ENCODE assay signal across 13 cellular contexts in genomic region chr12:52230364-52231281, GRCh38. TPM values are rescaled to one million over a fixed set of nuclear protein-coding genes. Genes with fewer than 3 reads are reported as not detected.
DNase-seq lines count a peak whose midpoint lies in the region; ATAC-seq, FAIRE-seq and TF ChIP-seq lines count a peak whose summit lies in the region.
"Had no signal": no experiment of that assay in that cellular context is flagged by ENCODE, and none has a peak within 500 bp of the region (broad histone marks: within the 10 kb centered on the region; RNA-seq: fewer than 3 reads in every experiment).

No MANE protein-coding gene starts in this region.

- H3K27ac ChIP-seq in H1 (ENCODE audit: low read depth, low read length), result no peak overlapping the region

- H3K14ac ChIP-seq in H1 (ENCODE audit: insufficient read length), result no peak overlapping the region

- H4K5ac ChIP-seq in H1 (ENCODE audit: insufficient read length, low read depth, low read length), result no peak overlapping the region

- H3K4me1 ChIP-seq in H1 (replicated peaks in 1 of 4; ENCODE audit: control insufficient read depth in 3 of 4, insufficient read depth in 4 of 4, low read length in 3 of 4), result peaks cover 0 to 25% (median 18%) of the 10 kb centered on the region in 4 experiments; a peak in 6 of 7 replicates

- H2BK15ac ChIP-seq in H1 (ENCODE audit: low read length), result no peak overlapping the region

- peaks cover 8% of the 10 kb centered on the region; the same call in 1 of the 2 replicates for H3K23me2 ChIP-seq in H1 (ENCODE audit: low read depth, low read length)

- H2BK20ac ChIP-seq in H1 (ENCODE audit: low read length), result peak overlapping the region; percentile 32; the same call in 1 of the 2 replicates

- peaks cover 71% of the 10 kb centered on the region for H3K27me3 Mint-ChIP-seq in activated naive CD8-positive, alpha-beta T cell treated with anti-CD3 and anti-CD28 coated beads, Interleukin-2, amount 50 U/mL, for 24 hours

- 0 out of 2 replicates have a peak overlapping the region, but pooled peaks have one; percentile 71 for H2AK5ac ChIP-seq in H1 (ENCODE audit: low read depth, low read length)

- peak; percentile 85 for DNase-seq in AG08395 (ENCODE audit: low spot score)
- peak; percentile 85 for DNase-seq in LoVo (ENCODE audit: low spot score)
- no peak for DNase-seq in H1 (ENCODE audit: low read depth in 1 of 2, low spot score in 2 of 2)
- DNase-seq in mesenteric fat pad (ENCODE audit: low spot score), result peak; percentile 77
- DNase-seq in activated naive CD8-positive, alpha-beta T cell treated with anti-CD3 and anti-CD28 coated beads, Interleukin-2, amount 50 U/mL, for 24 hours, result no peak
- DNase-seq in SKM-1 treated with dmso at 0.1 percent for 144 hours (lab: John Stamatoyannopoulos, UW; ENCODE audit: unreplicated experiment), result no peak
- no peak for DNase-seq in effector CD4-positive, alpha-beta T cell
- DNase-seq: CD8-positive, alpha-beta T cell; NCI-H1436 treated with DMSO at 0.1 percent for 48 hours had no signal

- ATAC-seq in activated naive CD8-positive, alpha-beta T cell treated with anti-CD3 and anti-CD28 coated beads, Interleukin-2, amount 50 U/mL, for 24 hours, result no peak
- ATAC-seq in GM19328 (IDR thresholded peaks at IDR 0.05; ENCODE audit: unreplicated experiment), result no peak
- ATAC-seq: CD8-positive, alpha-beta T cell; stimulated activated effector memory CD8-positive, alpha-beta T cell treated with anti-CD3 and anti-CD28 coated beads, Interleukin-12 subunit alpha, Interleukin-12 subunit beta, amount 100 ng/mL, for 72 hours had no signal

- H2BK120ac ChIP-seq in H1 (replicated peaks; ENCODE audit: low read depth, low read length), result no peak overlapping the region

- CTCF ChIA-PET in H1 (lab: Charles Lee; ENCODE audit: partially characterized antibody), result interaction anchor here (0.7 to 17.6 kb wide), 15 partner anchors 10 to 131 kb away, joined by 3 to 151 read pairs (median 6); no protein-coding TSS in a partner anchor

- no peaks in the 10 kb centered on the region for H3K9me3 Mint-ChIP-seq in activated naive CD8-positive, alpha-beta T cell treated with anti-CD3 and anti-CD28 coated beads, Interleukin-2, amount 50 U/mL, for 24 hours
- H3K9me3 Mint-ChIP-seq: CD8-positive, alpha-beta T cell; stimulated activated effector memory CD8-positive, alpha-beta T cell treated with anti-CD3 and anti-CD28 coated beads, Interleukin-12 subunit alpha, Interleukin-12 subunit beta, amount 100 ng/mL, for 72 hours had no signal

- H3K4me2 ChIP-seq in H1 (ENCODE audit: insufficient read depth in 1 of 2, low read depth in 2 of 2, low read length in 2 of 2), result no peak overlapping the region; a peak in 1 of 4 replicates

- H4K8ac ChIP-seq in H1 (ENCODE audit: extremely low read depth, insufficient read depth, low read length), result peak overlapping the region; percentile 76

- TF ChIP-seq CTCF in H1 (IDR thresholded peaks at IDR 0.05; ENCODE audit: control extremely low read depth in 1 of 3, insufficient read depth in 1 of 3, low read depth in 1 of 3, low read length in 3 of 3), result no peak

- POLR2A ChIA-PET in H1 (lab: Charles Lee; ENCODE audit: partially characterized antibody), result no interaction called here

- H3K27me3 ChIP-seq in H1 (replicated peaks in 1 of 4; ENCODE audit: control insufficient read depth in 3 of 4, extremely low read depth in 1 of 4, insufficient read depth in 3 of 4, low read length in 3 of 4), result peaks cover 0 to 48% (median 25%) of the 10 kb centered on the region in 4 experiments; a peak in 6 of 7 replicates

- peak overlapping the region; percentile 84; the same call in 1 of the 2 replicates for H2BK12ac ChIP-seq in H1 (ENCODE audit: low read depth, low read length)

- H2BK5ac ChIP-seq in H1 (ENCODE audit: low read depth, low read length), result no peak overlapping the region; the same call in 1 of the 2 replicates

- H3K79me1 ChIP-seq in H1 (ENCODE audit: low read depth, low read length), result no peaks in the 10 kb centered on the region

- peak in 1 of 2 experiments; percentile 91; a peak in 1 of 3 replicates for TF ChIP-seq EP300 in H1 (IDR thresholded peaks at IDR 0.05; ENCODE audit: borderline replicate concordance in 1 of 2, low read depth in 2 of 2, low read length in 2 of 2)

- no peak overlapping the region for H3K9ac ChIP-seq in H1 (replicated peaks in 1 of 4; ENCODE audit: extremely low read depth in 1 of 4, low read depth in 3 of 4, low read length in 3 of 4)

- no peak overlapping the region for H3K4ac ChIP-seq in H1 (replicated peaks; ENCODE audit: insufficient read length, low read depth, low read length)

- no peaks in the 10 kb centered on the region for H3K79me2 ChIP-seq in H1 (ENCODE audit: control insufficient read depth in 1 of 2, insufficient read depth in 2 of 2, low read length in 2 of 2)

- no peak overlapping the region for H3K23ac ChIP-seq in H1 (ENCODE audit: insufficient read length)

- no peak overlapping the region for H3K4me3 Mint-ChIP-seq in activated naive CD8-positive, alpha-beta T cell treated with anti-CD3 and anti-CD28 coated beads, Interleukin-2, amount 50 U/mL, for 24 hours
- H3K4me3 Mint-ChIP-seq: activated naive CD8-positive, alpha-beta T cell; CD8-positive, alpha-beta T cell; stimulated activated effector memory CD8-positive, alpha-beta T cell treated with anti-CD3 and anti-CD28 coated beads, Interleukin-12 subunit alpha, Interleukin-12 subunit beta, amount 100 ng/mL, for 72 hours had no signal

- no peaks in the 10 kb centered on the region for H3K36me3 Mint-ChIP-seq in activated naive CD8-positive, alpha-beta T cell treated with anti-CD3 and anti-CD28 coated beads, Interleukin-2, amount 50 U/mL, for 24 hours (ENCODE audit: low read depth)
- H3K36me3 Mint-ChIP-seq: activated naive CD8-positive, alpha-beta T cell; CD8-positive, alpha-beta T cell; stimulated activated effector memory CD8-positive, alpha-beta T cell treated with anti-CD3 and anti-CD28 coated beads, Interleukin-12 subunit alpha, Interleukin-12 subunit beta, amount 100 ng/mL, for 72 hours had no signal

- no peaks in the 10 kb centered on the region for H4K20me1 ChIP-seq in H1 (replicated peaks in 1 of 2; ENCODE audit: control insufficient read depth in 1 of 2, insufficient read depth in 2 of 2, low read length in 2 of 2)

- no peak overlapping the region for H2AFZ ChIP-seq in H1 (ENCODE audit: low read length)

- no peak overlapping the region for H3K56ac ChIP-seq in H1 (replicated peaks; ENCODE audit: insufficient read length, low read depth, low read length)

- peak overlapping the region; percentile 19; the same call in 1 of the 2 replicates for H3K18ac ChIP-seq in H1 (ENCODE audit: extremely low read depth, low read length)

- H3K36me3 ChIP-seq in H1 (ENCODE audit: control insufficient read depth in 2 of 4, insufficient read depth in 4 of 4, low read length in 3 of 4), result no peaks in the 10 kb centered on the region

- WGBS in H1 (ENCODE audit: extremely low coverage in 1 of 2, insufficient coverage in 1 of 2, insufficient read length in 1 of 2, insufficient replicate concordance in 2 of 2, low coverage in 1 of 2, low lambda C conversion rate in 2 of 2, missing lambda C conversion rate in 1 of 2), 2 experiments, result 85% methylated on average over 8 of the region's 8 CpGs; no CpG with 5 or more reads in 1 of the 2 experiments

- H3K9me3 ChIP-seq in H1 (ENCODE audit: insufficient read depth in 2 of 2, low read depth in 1 of 2, low read length in 1 of 2), result no peaks in the 10 kb centered on the region

- H4K91ac ChIP-seq in H1 (replicated peaks; ENCODE audit: insufficient read length, low read length), result peak overlapping the region; percentile 45

- H3K4me3 ChIP-seq in H1 (ENCODE audit: extremely low read depth in 1 of 4, insufficient read depth in 2 of 4, low read depth in 3 of 4, low read length in 4 of 4), result no peak overlapping the region

- FAIRE-seq in H1 (lab: Jason Lieb, UNC), result no peak

- peaks cover 3% of the 10 kb centered on the region for H3K4me1 Mint-ChIP-seq in activated naive CD8-positive, alpha-beta T cell treated with anti-CD3 and anti-CD28 coated beads, Interleukin-2, amount 50 U/mL, for 24 hours

- no peak for TF ChIP-seq POLR2A in H1 (IDR thresholded peaks at IDR 0.05; ENCODE audit: control extremely low read depth in 1 of 2, low read depth in 2 of 2, low read length in 2 of 2)

- H3K27ac Mint-ChIP-seq in activated naive CD8-positive, alpha-beta T cell treated with anti-CD3 and anti-CD28 coated beads, Interleukin-2, amount 50 U/mL, for 24 hours, result no peak overlapping the region
- H3K27ac Mint-ChIP-seq: activated naive CD8-positive, alpha-beta T cell; CD8-positive, alpha-beta T cell; stimulated activated effector memory CD8-positive, alpha-beta T cell treated with anti-CD3 and anti-CD28 coated beads, Interleukin-12 subunit alpha, Interleukin-12 subunit beta, amount 100 ng/mL, for 72 hours had no signal

- no peak for TF ChIP-seq RAD21 in H1 (IDR thresholded peaks at IDR 0.05 in 1 of 2, conservative IDR thresholded peaks at IDR 0.05 in 1 of 2; ENCODE audit: low read depth in 2 of 2, low read length in 2 of 2)

RNA-seq across cellular contexts. Expression of gene KRT7, which starts 2.4 kb away (rescaled TPM):
- total RNA-seq in H1 (2021; fragmentation: NEBNext Ultra II Directional; extraction: Animal tissue kit (Norgen Biotek cat#: 25700)), result 13.2 and 16.5 TPM in 2 replicates
- 19.0 and 25.6 TPM in 2 replicates for polyA plus RNA-seq in H1 (2011; rRNA removed)
- polyA plus RNA-seq in H1 (2011; cell fraction: cytosol; rRNA removed), result 20.8 TPM
- 32.4 TPM for polyA plus RNA-seq in H1 (2011; cell fraction: nucleus; rRNA removed)
- polyA plus RNA-seq in H1 (2012, experiment 1 of 2), result 10.8 to 28.4 TPM (median 20.2 TPM) in 4 replicates
- 20.5 TPM for polyA plus RNA-seq in H1 (2012, experiment 2 of 2)
- 4.4 TPM for polyA plus RNA-seq in H1 (2013, experiment 1 of 2)
- 4.8 TPM for polyA plus RNA-seq in H1 (2013, experiment 2 of 2)
- polyA minus RNA-seq in H1 (2011; rRNA and poly(A)+ RNA removed), result 16.8 and 19.4 TPM in 2 replicates
- polyA minus RNA-seq in H1 (2011; cell fraction: cytosol; rRNA and poly(A)+ RNA removed), result 13.4 TPM
- polyA minus RNA-seq in H1 (2011; cell fraction: nucleus; rRNA and poly(A)+ RNA removed), result 20.8 TPM
- total RNA-seq in mesenteric fat pad, result 11.7 TPM
- total RNA-seq: CD8-positive, alpha-beta T cell had no signal

RNA-seq across cellular contexts. Expression of gene KRT80, which starts 38.8 kb away (rescaled TPM):
- total RNA-seq in H1 (2021; fragmentation: NEBNext Ultra II Directional; extraction: Animal tissue kit (Norgen Biotek cat#: 25700)), result 0.08 TPM in 1 of 2 replicates, not detected in the other
- polyA plus RNA-seq in H1 (2011; rRNA removed), result 0.05 and 0.06 TPM in 2 replicates
- polyA plus RNA-seq in H1 (2011; cell fraction: cytosol; rRNA removed), result 0.05 TPM
- 0.06 TPM for polyA plus RNA-seq in H1 (2011; cell fraction: nucleus; rRNA removed)
- polyA plus RNA-seq in H1 (2012, experiment 1 of 2), result 0.05 to 0.06 TPM in 2 of 4 replicates, not detected in the others
- 0.07 TPM for polyA plus RNA-seq in H1 (2012, experiment 2 of 2)
- 0.04 TPM for polyA plus RNA-seq in H1 (2013, experiment 1 of 2)
- 0.09 TPM for polyA plus RNA-seq in H1 (2013, experiment 2 of 2)
- 0.03 and 0.10 TPM in 2 replicates for polyA minus RNA-seq in H1 (2011; rRNA and poly(A)+ RNA removed)
- polyA minus RNA-seq in H1 (2011; cell fraction: cytosol; rRNA and poly(A)+ RNA removed), result 0.37 TPM
- 0.20 TPM for polyA minus RNA-seq in H1 (2011; cell fraction: nucleus; rRNA and poly(A)+ RNA removed)
- not detected for total RNA-seq in mesenteric fat pad
- total RNA-seq: CD8-positive, alpha-beta T cell; T-helper 2 cell treated with Interferon-gamma antibody and Interleukin-4, amounts not matched to agents 100 ng/mL and 5 ng/mL, for 36 hours had no signal

RNA-seq across cellular contexts. Expression of gene KRT86, which starts 43.8 kb away (rescaled TPM):
- total RNA-seq in H1 (2021; fragmentation: NEBNext Ultra II Directional; extraction: Animal tissue kit (Norgen Biotek cat#: 25700)), result 0.15 TPM in 1 of 2 replicates, not detected in the other
- 0.09 and 0.12 TPM in 2 replicates for polyA plus RNA-seq in H1 (2011; rRNA removed)
- not detected for polyA plus RNA-seq in H1 (2011; cell fraction: cytosol; rRNA removed)
- polyA plus RNA-seq in H1 (2011; cell fraction: nucleus; rRNA removed), result 0.14 TPM
- not detected in 4 replicates for polyA plus RNA-seq in H1 (2012, experiment 1 of 2)
- polyA plus RNA-seq in H1 (2012, experiment 2 of 2), result not detected
- polyA plus RNA-seq in H1 (2013, experiment 1 of 2), result 0.06 TPM
- polyA plus RNA-seq in H1 (2013, experiment 2 of 2), result 0.09 TPM
- polyA minus RNA-seq in H1 (2011; rRNA and poly(A)+ RNA removed), result not detected in 2 replicates
- polyA minus RNA-seq in H1 (2011; cell fraction: cytosol; rRNA and poly(A)+ RNA removed), result not detected
- not detected for polyA minus RNA-seq in H1 (2011; cell fraction: nucleus; rRNA and poly(A)+ RNA removed)
- not detected for total RNA-seq in mesenteric fat pad

Comparison
In these comparisons a context has a peak if more than half of its experiments do, and no peak if none do; other contexts are left out.
1. DNase-seq: peak in AG08395 (single experiment), LoVo (single experiment) and mesenteric fat pad (single experiment); none in H1 (0 of 2), activated naive CD8-positive, alpha-beta T cell treated with anti-CD3 and anti-CD28 coated beads, Interleukin-2, amount 50 U/mL, for 24 hours (single experiment), SKM-1 treated with dmso at 0.1 percent for 144 hours (single experiment) and effector CD4-positive, alpha-beta T cell (single experiment).